In the genomic region with DNA sequence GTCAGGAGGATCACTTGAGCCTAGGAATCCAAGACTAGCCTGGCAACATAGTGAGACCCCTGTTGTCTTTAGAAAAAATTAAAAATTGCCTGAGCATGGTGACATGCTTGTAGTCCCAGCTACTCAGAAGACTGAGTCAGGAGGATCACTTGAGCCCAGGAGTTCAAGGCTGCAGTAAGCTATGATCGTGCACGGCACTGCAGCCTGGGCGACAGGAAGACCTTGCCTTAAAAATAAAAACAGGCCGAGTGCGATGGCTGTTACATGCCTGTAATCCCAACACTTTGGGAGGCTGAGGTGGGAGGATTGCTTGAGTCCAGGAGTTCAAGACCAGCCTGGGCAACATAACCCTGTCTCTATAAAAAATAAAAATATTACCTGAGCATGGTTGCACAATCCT, we compare ENCODE assay signal across 27 cellular contexts.
"Had no signal": no experiment of that assay in that cellular context is flagged by ENCODE, and none has a peak within 500 bp of the region (broad histone marks: within the 10 kb centered on the region; RNA-seq: fewer than 3 reads in every experiment).

No MANE protein-coding gene starts in this region.

- H3K9me3 ChIP-seq: stomach, suprapubic skin, testis, thoracic aorta, thyroid gland, tibial artery, tibial nerve, transverse colon, upper lobe of left lung, upper lobe of right lung, uterus, vagina had no signal

- H3K9me3 Mint-ChIP-seq: stimulated activated effector memory CD8-positive, alpha-beta T cell treated with anti-CD3 and anti-CD28 coated beads, Interleukin-12 subunit alpha, Interleukin-12 subunit beta, amount 100 ng/mL, for 72 hours; stimulated activated memory B cell treated with anti-CD40 and anti-IgM and Interleukin-4, amounts not matched to agents 10 μg/mL and 1 μg/mL and 100 μg/mL, for 72 hours; stimulated activated naive B cell treated with anti-CD40 and anti-IgM and Interleukin-4, amounts not matched to agents 10 μg/mL and 1 μg/mL and 100 μg/mL, for 72 hours; stimulated activated naive CD8-positive, alpha-beta T cell treated with anti-CD3 and anti-CD28 coated beads, Interleukin-15, amount 100 ng/mL, for 72 hours; stimulated activated naive CD8-positive, alpha-beta T cell treated with anti-CD3 and anti-CD28 coated beads, Interleukin-15, Interleukin-2, amounts not matched to agents 100 ng/mL and 50 ng/mL, for 24 hours; type B pancreatic cell had no signal

- H3K36me3 ChIP-seq: uterus had no signal

- ATAC-seq: stimulated activated effector memory CD8-positive, alpha-beta T cell treated with anti-CD3 and anti-CD28 coated beads, Interleukin-12 subunit alpha, Interleukin-12 subunit beta, amount 100 ng/mL, for 72 hours; stimulated activated memory B cell treated with anti-CD40 and anti-IgM and Interleukin-4, amounts not matched to agents 10 μg/mL and 1 μg/mL and 100 μg/mL, for 72 hours; stimulated activated naive B cell treated with anti-CD40 and anti-IgM and Interleukin-4, amounts not matched to agents 10 μg/mL and 1 μg/mL and 100 μg/mL, for 72 hours; stimulated activated naive CD8-positive, alpha-beta T cell treated with anti-CD3 and anti-CD28 coated beads, Interleukin-15, amount 100 ng/mL, for 72 hours; stimulated activated naive CD8-positive, alpha-beta T cell treated with anti-CD3 and anti-CD28 coated beads, Interleukin-15, Interleukin-2, amounts not matched to agents 100 U/mL and 50 U/mL, for 24 hours; upper lobe of right lung had no signal

- H3K27ac Mint-ChIP-seq: stimulated activated effector memory CD8-positive, alpha-beta T cell treated with anti-CD3 and anti-CD28 coated beads, Interleukin-12 subunit alpha, Interleukin-12 subunit beta, amount 100 ng/mL, for 72 hours; stimulated activated memory B cell treated with anti-CD40 and anti-IgM and Interleukin-4, amounts not matched to agents 10 μg/mL and 1 μg/mL and 100 μg/mL, for 72 hours; stimulated activated naive B cell treated with anti-CD40 and anti-IgM and Interleukin-4, amounts not matched to agents 10 μg/mL and 1 μg/mL and 100 μg/mL, for 72 hours; stimulated activated naive CD8-positive, alpha-beta T cell treated with anti-CD3 and anti-CD28 coated beads, Interleukin-15, amount 100 ng/mL, for 72 hours; stimulated activated naive CD8-positive, alpha-beta T cell treated with anti-CD3 and anti-CD28 coated beads, Interleukin-15, Interleukin-2, amounts not matched to agents 100 ng/mL and 50 ng/mL, for 24 hours; type B pancreatic cell had no signal

- H3K27me3 Mint-ChIP-seq: stimulated activated memory B cell treated with anti-CD40 and anti-IgM and Interleukin-4, amounts not matched to agents 10 μg/mL and 1 μg/mL and 100 μg/mL, for 72 hours; stimulated activated naive B cell treated with anti-CD40 and anti-IgM and Interleukin-4, amounts not matched to agents 10 μg/mL and 1 μg/mL and 100 μg/mL, for 72 hours; stimulated activated naive CD8-positive, alpha-beta T cell treated with anti-CD3 and anti-CD28 coated beads, Interleukin-15, amount 100 ng/mL, for 72 hours; stimulated activated naive CD8-positive, alpha-beta T cell treated with anti-CD3 and anti-CD28 coated beads, Interleukin-15, Interleukin-2, amounts not matched to agents 100 ng/mL and 50 ng/mL, for 24 hours; type B pancreatic cell had no signal

- H3K27ac ChIP-seq: stomach, suprapubic skin, testis, thoracic aorta, thyroid gland, tibial artery, tibial nerve, transverse colon, upper lobe of right lung, uterus, vagina had no signal

- DNase-seq: stimulated activated CD4-positive, alpha-beta T cell treated with anti-CD3 and anti-CD28 coated beads, Interleukin-2, amount 100 ng/mL, for 48 hours; stimulated activated CD4-positive, alpha-beta T cell treated with anti-CD3 and anti-CD28 coated beads, Interleukin-4, amount 100 ng/mL, for 1 hour; stimulated activated CD4-positive, alpha-beta T cell treated with anti-CD3 and anti-CD28 coated beads, Interleukin-4, amount 100 ng/mL, for 24 hours; stimulated activated CD4-positive, alpha-beta T cell treated with anti-CD3 and anti-CD28 coated beads, Interleukin-4, amount 100 ng/mL, for 4 hours; stimulated activated CD8-positive, alpha-beta memory T cell treated with anti-CD3 and anti-CD28 coated beads, Interleukin-4, amount 100 ng/mL, for 48 hours; stimulated activated naive B cell treated with anti-CD40 and anti-IgM and Interleukin-4, amounts not matched to agents 10 μg/mL and 1 μg/mL and 100 μg/mL, for 72 hours; stimulated activated naive CD4-positive, alpha-beta T cell; stimulated activated naive CD4-positive, alpha-beta T cell treated with Interleukin-2 at 50 U/mL for 16 hours; stimulated activated naive CD8-positive, alpha-beta T cell treated with anti-CD3 and anti-CD28 coated beads, Interleukin-15, amount 100 ng/mL, for 72 hours; stimulated activated naive CD8-positive, alpha-beta T cell treated with anti-CD3 and anti-CD28 coated beads, Interleukin-15, Interleukin-2, amounts not matched to agents 100 U/mL and 50 U/mL, for 24 hours; stomach; substantia nigra; testis; thyroid gland; tibial artery; transverse colon; upper lobe of left lung; upper lobe of right lung; uterus had no signal

- H3K4me3 ChIP-seq: stomach, suprapubic skin, testis, thoracic aorta, thyroid gland, tibial artery, tibial nerve, transverse colon, upper lobe of left lung, upper lobe of right lung, uterus, vagina had no signal

- H3K27me3 ChIP-seq: stomach, suprapubic skin, testis, thyroid gland, tibial artery, tibial nerve, transverse colon, upper lobe of left lung, upper lobe of right lung, uterus, vagina had no signal

- H3K4me3 Mint-ChIP-seq: stimulated activated effector memory CD8-positive, alpha-beta T cell treated with anti-CD3 and anti-CD28 coated beads, Interleukin-12 subunit alpha, Interleukin-12 subunit beta, amount 100 ng/mL, for 72 hours; stimulated activated memory B cell treated with anti-CD40 and anti-IgM and Interleukin-4, amounts not matched to agents 10 μg/mL and 1 μg/mL and 100 μg/mL, for 72 hours; stimulated activated naive B cell treated with anti-CD40 and anti-IgM and Interleukin-4, amounts not matched to agents 10 μg/mL and 1 μg/mL and 100 μg/mL, for 72 hours; stimulated activated naive CD8-positive, alpha-beta T cell treated with anti-CD3 and anti-CD28 coated beads, Interleukin-15, amount 100 ng/mL, for 72 hours; stimulated activated naive CD8-positive, alpha-beta T cell treated with anti-CD3 and anti-CD28 coated beads, Interleukin-15, Interleukin-2, amounts not matched to agents 100 ng/mL and 50 ng/mL, for 24 hours; type B pancreatic cell had no signal
